8 cellular contexts compared by ENCODE assay signal in genomic region chr9:83980395-83981125, GRCh38. TPM values are rescaled to one million over a fixed set of nuclear protein-coding genes. Genes with fewer than 3 reads are reported as not detected.
DNase-seq lines count a peak whose midpoint lies in the region; ATAC-seq, FAIRE-seq and TF ChIP-seq lines count a peak whose summit lies in the region.

RMI1 (plus strand) TSS chr9:83980805; CDS start chr9:84000987, 20,182 bp downstream.

- TF ChIP-seq EP300 in HepG2 (IDR thresholded peaks at IDR 0.05; ENCODE audit: low read depth in 2 of 2, low read length in 2 of 2) (peak in 1 of 2 experiments; percentile 41; a peak in 2 of 4 replicates), HepG2 (CRISPR knock-in tag; IDR thresholded peaks at IDR 0.05; ENCODE audit: borderline replicate concordance) (peak; percentile 61)

- peak within 1 kb of the TSS; percentile 100 for H3K9ac ChIP-seq in HepG2 (ENCODE audit: insufficient read depth, low read depth, low read length)

- peaks cover 39% of the 10 kb centered on the region for H4K20me1 ChIP-seq in HepG2 (ENCODE audit: insufficient read depth, low read length)

- TF ChIP-seq POLR2A in HepG2 (IDR thresholded peaks at IDR 0.05; ENCODE audit: insufficient read depth in 1 of 2, low read depth in 2 of 2, low read length in 2 of 2): peak; percentile 89 to 97

- ATAC-seq in GM19351 (IDR thresholded peaks at IDR 0.05; ENCODE audit: unreplicated experiment) (peak; percentile 62), HG03521 (IDR thresholded peaks at IDR 0.05; ENCODE audit: unreplicated experiment) (peak; percentile 62), HepG2 (peak; percentile 81)

- H3K27ac ChIP-seq in C4-2B: peak within 1 kb of the TSS; percentile 100
- H3K27ac ChIP-seq in HepG2 (ENCODE audit: extremely low read length, insufficient read depth, low read length): peak within 1 kb of the TSS; percentile 96

- in situ Hi-C loops in HepG2 (cut with HindIII; ENCODE audit: extremely low pct_ligation_motif_present, low pct_unique_long_range_greater_than_20kb): no loop called here

- peaks cover 90% of the 10 kb centered on the region for H3K79me2 ChIP-seq in HepG2 (ENCODE audit: insufficient read depth, low read length)

- BruUV-seq in HepG2 (replicated peaks; lab: Mats Ljungman, UMichigan): no TSS peak

- POLR2A ChIA-PET in HepG2 (lab: Yijun Ruan, JAX): interaction anchor here (0.6 to 5.5 kb wide), 12 partner anchors 9 to 113 kb away, joined by 3 to 96 read pairs (median 6); partner anchors contain the start of gene KIF27

- CTCF ChIA-PET in HepG2 (lab: Yijun Ruan, JAX; ENCODE audit: low intra/inter-chr PET ratio, low total read pairs): no interaction called here

- no peak within 1 kb of the TSS for H2AFZ ChIP-seq in HepG2 (ENCODE audit: low read length)

- WGBS in HepG2 (ENCODE audit: low lambda C conversion rate): 1% methylated on average over 27 of the region's 69 CpGs

- H3K27me3 ChIP-seq in HepG2 (ENCODE audit: control insufficient read depth in 1 of 2, insufficient read depth in 2 of 2, low read length in 2 of 2): peaks cover 0 to 6% of the 10 kb centered on the region in 2 experiments; a peak in 1 of 5 replicates

- FAIRE-seq in HepG2 (lab: Jason Lieb, UNC): peak; percentile 23

- peak within 1 kb of the TSS; percentile 92 to 98 (median 95) for H3K4me3 ChIP-seq in HepG2 (replicated peaks in 1 of 3; ENCODE audit: insufficient read depth in 1 of 3, low read depth in 2 of 3, low read length in 3 of 3)

- DNase-seq in NCI-H748 (lab: John Stamatoyannopoulos, UW; ENCODE audit: unreplicated experiment) (peak; percentile 99), dermis blood vessel endothelial cell (peak; percentile 99), HepG2 (ENCODE audit: low spot score) (peak; percentile 96)
- peak; percentile 98 to 100 for DNase-seq in activated CD4-positive, alpha-beta T cell treated with anti-CD3 and anti-CD28 coated beads, Interleukin-2, amount 50 U/mL, for 24 hours (ENCODE audit: low read depth in 1 of 2, low spot score in 1 of 2)
- peak; percentile 100 for DNase-seq in stimulated activated CD4-positive, alpha-beta T cell treated with anti-CD3 and anti-CD28 coated beads, Interleukin-4, amount 100 ng/mL, for 1 hour

- intact Hi-C loops in HepG2 (cut with micrococcal nuclease; ENCODE audit: unreplicated experiment): loop anchor here (10.0 kb wide), 1 partner anchor 74 kb away; no protein-coding TSS in a partner anchor

- H3K4me1 ChIP-seq in HepG2 (ENCODE audit: insufficient read depth, low read length): peaks cover 63% of the 10 kb centered on the region

- H3K9me3 ChIP-seq in HepG2 (ENCODE audit: low read length): no peaks in the 10 kb centered on the region

- peak; percentile 17 for TF ChIP-seq CTCF in C4-2B (conservative IDR thresholded peaks at IDR 0.05)
- peak; percentile 59 for TF ChIP-seq CTCF in HepG2 (CRISPR knock-in tag; IDR thresholded peaks at IDR 0.05)

- H3K4me2 ChIP-seq in HepG2 (ENCODE audit: low read depth, low read length): peak within 1 kb of the TSS; percentile 85

- no peak; the same call in none of the 2 replicates for TF ChIP-seq RAD21 in HepG2 (CRISPR knock-in tag; IDR thresholded peaks at IDR 0.05)

- H3K36me3 ChIP-seq in HepG2 (replicated peaks in 1 of 2; ENCODE audit: control insufficient read depth in 1 of 2, insufficient read depth in 2 of 2, low read length in 2 of 2): peaks cover 0 to 23% of the 10 kb centered on the region in 2 experiments; a peak in 3 of 5 replicates

TF ChIP-seq in HepG2, 621 proteins besides CTCF, POLR2A, EP300 and RAD21 (continues in another document):
- 0 out of 2 replicates have a peak, but pooled peaks have one; percentile 17 for TF ChIP-seq ZNF451 (CRISPR knock-in tag; IDR thresholded peaks at IDR 0.05)
- TF ChIP-seq AHR (CRISPR knock-in tag; IDR thresholded peaks at IDR 0.05): 0 out of 2 replicates have a peak, but pooled peaks have one; percentile 21
- 0 out of 2 replicates have a peak, but pooled peaks have one; percentile 44 for TF ChIP-seq E2F5 (CRISPR knock-in tag; conservative IDR thresholded peaks at IDR 0.05)
- no peak for TF ChIP-seq ZNF318 (CRISPR knock-in tag; IDR thresholded peaks at IDR 0.05)
- 0 out of 2 replicates have a peak, but pooled peaks have one; percentile 32 for TF ChIP-seq ETV6 (CRISPR knock-in tag; conservative IDR thresholded peaks at IDR 0.05)

RNA-seq across cellular contexts. Expression of gene RMI1, which starts in this region (rescaled TPM):
- 8.0 and 18.4 TPM in 2 replicates for total RNA-seq in dermis blood vessel endothelial cell
- total RNA-seq in HepG2 (2016; rRNA removed; fragmentation: Illumina TruSeq; extraction: Trizol): 3.7 and 18.4 TPM in 2 replicates
- total RNA-seq in HepG2 (2016; cell fraction: cytosol; rRNA removed; fragmentation: Illumina TruSeq; extraction: Trizol; ENCODE audit: low read depth): 2.3 and 2.4 TPM in 2 replicates
- total RNA-seq in HepG2 (2016; cell fraction: insoluble cytoplasmic fraction; rRNA removed; fragmentation: Illumina TruSeq; extraction: Trizol): 3.1 and 18.4 TPM in 2 replicates
- 8.3 and 8.9 TPM in 2 replicates for total RNA-seq in HepG2 (2016; cell fraction: membrane; rRNA removed; fragmentation: Illumina TruSeq; extraction: Trizol)
- 9.6 and 9.7 TPM in 2 replicates for total RNA-seq in HepG2 (2016; cell fraction: nucleus; rRNA removed; fragmentation: Illumina TruSeq; extraction: Trizol)
- polyA plus RNA-seq in HepG2 (2011; rRNA removed): 0.54 and 0.61 TPM in 2 replicates
- polyA plus RNA-seq in HepG2 (2011; cell fraction: cytosol; rRNA removed): 0.40 and 0.74 TPM in 2 replicates
- 0.53 and 1.2 TPM in 2 replicates for polyA plus RNA-seq in HepG2 (2011; cell fraction: nucleus; rRNA removed)
- 3.8 and 7.3 TPM in 2 replicates for polyA plus RNA-seq in HepG2 (2012)
- polyA plus RNA-seq in HepG2 (2016; cell fraction: cytosol; fragmentation: Illumina TruSeq; extraction: Trizol; ENCODE audit: low read depth): 0.76 and 0.89 TPM in 2 replicates
- polyA plus RNA-seq in HepG2 (2016; cell fraction: insoluble cytoplasmic fraction; fragmentation: Illumina TruSeq; extraction: Trizol; ENCODE audit: low read depth): 20.1 and 21.4 TPM in 2 replicates
- polyA plus RNA-seq in HepG2 (2016; cell fraction: membrane; fragmentation: Illumina TruSeq; extraction: Trizol; ENCODE audit: low read depth): 2.9 and 3.6 TPM in 2 replicates
- polyA plus RNA-seq in HepG2 (2016; cell fraction: nucleus; fragmentation: Illumina TruSeq; extraction: Trizol; ENCODE audit: insufficient read depth, low read depth): 17.1 and 19.6 TPM in 2 replicates
- polyA minus RNA-seq in HepG2 (2011; rRNA and poly(A)+ RNA removed; ENCODE audit: low replicate concordance): 0.64 and 3.2 TPM in 2 replicates
- 4.8 and 5.1 TPM in 2 replicates for polyA minus RNA-seq in HepG2 (2011; cell fraction: cytosol; rRNA and poly(A)+ RNA removed)
- 2.6 and 4.6 TPM in 2 replicates for polyA minus RNA-seq in HepG2 (2011; cell fraction: nucleus; rRNA and poly(A)+ RNA removed)

Comparison
In these comparisons a context has a peak if more than half of its experiments do, and no peak if none do; other contexts are left out.
1. Peak in every context shown above with its lines: DNase-seq, ATAC-seq, H3K4me3 ChIP-seq and H3K27ac ChIP-seq.